In genomic region chr1:156467385-156467784, GRCh38 we compare ENCODE assay signal across 19 cellular contexts. TPM values are rescaled to one million over a fixed set of nuclear protein-coding genes. Genes with fewer than 3 reads are reported as not detected.
A peak's percentile ranks its signal among the peaks of the same experiment; 100 is the strongest.
DNase-seq lines count a peak whose midpoint lies in the region; ATAC-seq and TF ChIP-seq lines count a peak whose summit lies in the region.
"Had no signal": no experiment of that assay in that cellular context is flagged by ENCODE, and none has a peak within 500 bp of the region (broad histone marks: within the 10 kb centered on the region; RNA-seq: fewer than 3 reads in every experiment).

No MANE protein-coding gene starts in this region.

- ATAC-seq in stimulated activated naive CD8-positive, alpha-beta T cell treated with anti-CD3 and anti-CD28 coated beads, Interleukin-15, amount 100 ng/mL, for 72 hours = no peak
- no peak for ATAC-seq in stimulated activated naive CD8-positive, alpha-beta T cell treated with anti-CD3 and anti-CD28 coated beads, Interleukin-15, Interleukin-2, amounts not matched to agents 100 U/mL and 50 U/mL, for 24 hours
- ATAC-seq in stimulated activated effector memory CD8-positive, alpha-beta T cell treated with anti-CD3 and anti-CD28 coated beads, Interleukin-12 subunit alpha, Interleukin-12 subunit beta, amount 100 ng/mL, for 72 hours = no peak
- ATAC-seq: K562 had no signal

- no peaks in the 10 kb centered on the region for H3K9me3 ChIP-seq in esophagus muscularis mucosa

- TF ChIP-seq CTCF in esophagus muscularis mucosa (IDR thresholded peaks at IDR 0.05) = no peak

- no peak for TF ChIP-seq POLR2A in esophagus muscularis mucosa (IDR thresholded peaks at IDR 0.05; ENCODE audit: low read depth)

- WGBS in esophagus muscularis mucosa = 80% methylated on average over 9 of the region's 9 CpGs

- H3K27ac Mint-ChIP-seq in stimulated activated naive CD8-positive, alpha-beta T cell treated with anti-CD3 and anti-CD28 coated beads, Interleukin-15, amount 100 ng/mL, for 72 hours = peak overlapping the region; percentile 16 to 24
- H3K27ac Mint-ChIP-seq in stimulated activated effector memory CD8-positive, alpha-beta T cell treated with anti-CD3 and anti-CD28 coated beads, Interleukin-12 subunit alpha, Interleukin-12 subunit beta, amount 100 ng/mL, for 72 hours = peak overlapping the region; percentile 86
- H3K27ac Mint-ChIP-seq: CD4-positive, CD25-positive, alpha-beta regulatory T cell had no signal

- peaks cover 87 to 94% (median 87%) of the 10 kb centered on the region in 4 donors for H3K4me1 ChIP-seq in esophagus muscularis mucosa

- intact Hi-C loops in esophagus muscularis mucosa (cut with DNase I) = no loop called here

- TF ChIP-seq EP300 in esophagus muscularis mucosa (IDR thresholded peaks at IDR 0.05) = no peak

- H3K4me3 ChIP-seq in esophagus muscularis mucosa = no peak overlapping the region
- H3K4me3 ChIP-seq: GM23248, K562, PC-9 had no signal

- peaks cover 90% of the 10 kb centered on the region for H3K36me3 Mint-ChIP-seq in stimulated activated effector memory CD8-positive, alpha-beta T cell treated with anti-CD3 and anti-CD28 coated beads, Interleukin-12 subunit alpha, Interleukin-12 subunit beta, amount 100 ng/mL, for 72 hours

- H3K9me3 Mint-ChIP-seq in stimulated activated naive CD8-positive, alpha-beta T cell treated with anti-CD3 and anti-CD28 coated beads, Interleukin-15, amount 100 ng/mL, for 72 hours = no peaks in the 10 kb centered on the region
- no peaks in the 10 kb centered on the region for H3K9me3 Mint-ChIP-seq in stimulated activated effector memory CD8-positive, alpha-beta T cell treated with anti-CD3 and anti-CD28 coated beads, Interleukin-12 subunit alpha, Interleukin-12 subunit beta, amount 100 ng/mL, for 72 hours
- H3K9me3 Mint-ChIP-seq: CD4-positive, CD25-positive, alpha-beta regulatory T cell had no signal

- peak overlapping the region; percentile 80 to 100 (median 97) for H3K27ac ChIP-seq in esophagus muscularis mucosa (replicated peaks in 1 of 4)
- H3K27ac ChIP-seq: GM23248, HL-60, PC-9 had no signal

- peaks cover 52 to 77% (median 70%) of the 10 kb centered on the region in 4 donors for H3K36me3 ChIP-seq in esophagus muscularis mucosa

- H3K4me1 Mint-ChIP-seq in stimulated activated naive CD8-positive, alpha-beta T cell treated with anti-CD3 and anti-CD28 coated beads, Interleukin-15, amount 100 ng/mL, for 72 hours = peaks cover 49% of the 10 kb centered on the region
- H3K4me1 Mint-ChIP-seq in stimulated activated effector memory CD8-positive, alpha-beta T cell treated with anti-CD3 and anti-CD28 coated beads, Interleukin-12 subunit alpha, Interleukin-12 subunit beta, amount 100 ng/mL, for 72 hours = peaks cover 36% of the 10 kb centered on the region

- H3K27me3 ChIP-seq in esophagus muscularis mucosa = no peaks in the 10 kb centered on the region

- no peak for DNase-seq in stimulated activated naive CD8-positive, alpha-beta T cell treated with anti-CD3 and anti-CD28 coated beads, Interleukin-15, amount 100 ng/mL, for 72 hours
- no peak for DNase-seq in stimulated activated naive CD8-positive, alpha-beta T cell treated with anti-CD3 and anti-CD28 coated beads, Interleukin-15, Interleukin-2, amounts not matched to agents 100 U/mL and 50 U/mL, for 24 hours
- DNase-seq in esophagus muscularis mucosa (ENCODE audit: extremely low spot score) (no peak), EL (no peak), NCI-H774 (lab: John Stamatoyannopoulos, UW) (no peak), T-helper 1 cell (no peak)
- no peak for DNase-seq in stimulated activated effector memory CD8-positive, alpha-beta T cell treated with anti-CD3 and anti-CD28 coated beads, Interleukin-12 subunit alpha, Interleukin-12 subunit beta, amount 100 ng/mL, for 72 hours (ENCODE audit: low spot score in 2 of 2)
- DNase-seq: AML-193; CD4-positive, CD25-positive, alpha-beta regulatory T cell; DND-41; GM23248; NCI-H1092 treated with DMSO at 0.1 percent for 48 hours; NCI-H1694; NCI-H2107; NCI-H345; NCI-H69 had no signal

- no peaks in the 10 kb centered on the region for H3K27me3 Mint-ChIP-seq in stimulated activated naive CD8-positive, alpha-beta T cell treated with anti-CD3 and anti-CD28 coated beads, Interleukin-15, amount 100 ng/mL, for 72 hours
- H3K27me3 Mint-ChIP-seq: CD4-positive, CD25-positive, alpha-beta regulatory T cell had no signal

- H3K4me3 Mint-ChIP-seq in stimulated activated naive CD8-positive, alpha-beta T cell treated with anti-CD3 and anti-CD28 coated beads, Interleukin-15, amount 100 ng/mL, for 72 hours = no peak overlapping the region
- H3K4me3 Mint-ChIP-seq in stimulated activated effector memory CD8-positive, alpha-beta T cell treated with anti-CD3 and anti-CD28 coated beads, Interleukin-12 subunit alpha, Interleukin-12 subunit beta, amount 100 ng/mL, for 72 hours = no peak overlapping the region

RNA-seq across cellular contexts. Expression of gene MEF2D, which starts 33.2 kb away (rescaled TPM):
- total RNA-seq in esophagus muscularis mucosa = 100 to 1,000 TPM in 3 of 4 donors, 10 to 100 TPM in 1; 78.0 to 138 (median 115) TPM
